In genomic region chr1:38997034-38997900, GRCh38 we compare ENCODE assay signal across 10 cellular contexts. TPM values are rescaled to one million over a fixed set of nuclear protein-coding genes. Genes with fewer than 3 reads are reported as not detected.
DNase-seq lines count a peak whose midpoint lies in the region; ATAC-seq and TF ChIP-seq lines count a peak whose summit lies in the region.
"Had no signal": no experiment of that assay in that cellular context is flagged by ENCODE, and none has a peak within 500 bp of the region (broad histone marks: within the 10 kb centered on the region; RNA-seq: fewer than 3 reads in every experiment).

No MANE protein-coding gene starts in this region.

- H3K4me1 ChIP-seq in GM23248 (ENCODE audit: insufficient read depth), result peaks cover 19% of the 10 kb centered on the region
- H3K4me1 ChIP-seq in esophagus (ENCODE audit: control insufficient read depth in 2 of 2, insufficient read depth in 2 of 2, low read length in 1 of 2), result no peaks in the 10 kb centered on the region
- peaks cover 21 to 36% of the 10 kb centered on the region in 2 donors for H3K4me1 ChIP-seq in gastrocnemius medialis

- H2AFZ ChIP-seq in GM23248, result no peak overlapping the region

- H3K36me3 ChIP-seq in GM23248 (ENCODE audit: low read depth) (peaks cover 42% of the 10 kb centered on the region), esophagus (ENCODE audit: control insufficient read depth in 2 of 2, insufficient read depth in 2 of 2, low read length in 1 of 2) (peaks cover 2 to 3% of the 10 kb centered on the region in 2 donors), gastrocnemius medialis (peaks cover 3 to 43% of the 10 kb centered on the region in 2 donors)

- DNase-seq in GM23248 (peak; percentile 9), gastrocnemius medialis (no peak), HPDE6-E6E7 (ENCODE audit: extremely low spot score) (no peak), ecto neural progenitor cell (ENCODE audit: low spot score) (no peak)
- no peak for DNase-seq in T-helper 2 cell treated with Interferon-gamma antibody and Interleukin-4, amounts not matched to agents 5 μg/mL and 100 μg/mL, for 36 hours (ENCODE audit: low spot score)
- DNase-seq: amniotic stem cell, Karpas-422, NCI-H69 had no signal

- peak overlapping the region; percentile 75 for H3K4me3 Mint-ChIP-seq in T-helper 2 cell treated with Interferon-gamma antibody and Interleukin-4, amounts not matched to agents 5 μg/mL and 100 μg/mL, for 36 hours

- peak overlapping the region; percentile 7 for H3K4me2 ChIP-seq in GM23248 (ENCODE audit: unreplicated experiment)

- no peak for TF ChIP-seq POLR2A in gastrocnemius medialis (IDR thresholded peaks at IDR 0.05)

- H3K4me3 ChIP-seq in GM23248 (no peak overlapping the region; the same call in 1 of the 2 replicates), esophagus (ENCODE audit: low read depth in 1 of 2, low read length in 2 of 2) (peak overlapping the region in 1 of 2 donors; percentile 15), gastrocnemius medialis (no peak overlapping the region)

- TF ChIP-seq CTCF in gastrocnemius medialis (IDR thresholded peaks at IDR 0.05 in 4 of 5, conservative IDR thresholded peaks at IDR 0.05 in 1 of 5), result no peak

- ATAC-seq in gastrocnemius medialis, result peak in 1 of 2 donors; percentile 16
- ATAC-seq in GM19452 (IDR thresholded peaks at IDR 0.05; ENCODE audit: unreplicated experiment), result no peak

- H3K9ac ChIP-seq in GM23248, result peak overlapping the region; percentile 23

- H3K36me3 Mint-ChIP-seq in T-helper 2 cell treated with Interferon-gamma antibody and Interleukin-4, amounts not matched to agents 5 μg/mL and 100 μg/mL, for 36 hours (ENCODE audit: low read depth), result peaks cover 66% of the 10 kb centered on the region

- peaks cover 5% of the 10 kb centered on the region; the same call in 1 of the 2 replicates for H3F3A ChIP-seq in GM23248 (ENCODE audit: insufficient read depth)

- WGBS in GM23248 (ENCODE audit: low coverage in 1 of 2, low lambda C conversion rate in 2 of 2, missing lambda C conversion rate in 2 of 2), 2 experiments, result 59 to 64% methylated on average over 4 of the region's 4 CpGs
- whole genome bisulfite sequencing in esophagus, 2 donors, result 37 to 54% methylated on average over 4 of the region's 4 CpGs

- peaks cover 56% of the 10 kb centered on the region for H3K4me1 Mint-ChIP-seq in T-helper 2 cell treated with Interferon-gamma antibody and Interleukin-4, amounts not matched to agents 5 μg/mL and 100 μg/mL, for 36 hours (ENCODE audit: low read depth)

- H3K27ac Mint-ChIP-seq in T-helper 2 cell treated with Interferon-gamma antibody and Interleukin-4, amounts not matched to agents 5 μg/mL and 100 μg/mL, for 36 hours, result peak overlapping the region; percentile 78

- in situ Hi-C loops in GM23248 (cut with MboI), result no loop called here
- in situ Hi-C loops in gastrocnemius medialis (cut with MboI; ENCODE audit: low sequenced_read_pairs in 4 of 4), result loop anchor here in 1 of 4 donors (10.0 kb wide), 2 partner anchors 88 to 132 kb away; no protein-coding TSS in a partner anchor

- peaks cover 11% of the 10 kb centered on the region; the same call in 1 of the 2 replicates for H4K20me1 ChIP-seq in GM23248 (ENCODE audit: insufficient read depth)

- H3K27ac ChIP-seq in GM23248 (no peak overlapping the region), esophagus (ENCODE audit: low read depth in 2 of 2, low read length in 1 of 2) (peak overlapping the region; percentile 55 to 56), gastrocnemius medialis (peak overlapping the region; percentile 4 to 65 (median 14))

- H3K27me3 Mint-ChIP-seq in T-helper 2 cell treated with Interferon-gamma antibody and Interleukin-4, amounts not matched to agents 5 μg/mL and 100 μg/mL, for 36 hours (ENCODE audit: low read depth), result no peaks in the 10 kb centered on the region

- peaks cover 100% of the 10 kb centered on the region for H3K79me2 ChIP-seq in GM23248 (ENCODE audit: insufficient read depth)

- H3K9me3 ChIP-seq in GM23248 (ENCODE audit: low read depth) (no peaks in the 10 kb centered on the region), esophagus (ENCODE audit: control insufficient read depth in 2 of 2, insufficient read depth in 1 of 2, low read depth in 1 of 2, low read length in 1 of 2) (no peaks in the 10 kb centered on the region), gastrocnemius medialis (no peaks in the 10 kb centered on the region)

- H3K27me3 ChIP-seq in GM23248 (replicated peaks; ENCODE audit: insufficient read depth), result no peaks in the 10 kb centered on the region
- H3K27me3 ChIP-seq in esophagus (ENCODE audit: control insufficient read depth in 1 of 2, insufficient read depth in 2 of 2, low read length in 2 of 2), result no peaks in the 10 kb centered on the region
- no peaks in the 10 kb centered on the region for H3K27me3 ChIP-seq in gastrocnemius medialis

- no peaks in the 10 kb centered on the region for H3K9me3 Mint-ChIP-seq in T-helper 2 cell treated with Interferon-gamma antibody and Interleukin-4, amounts not matched to agents 5 μg/mL and 100 μg/mL, for 36 hours

- H3K9me2 ChIP-seq in GM23248 (ENCODE audit: insufficient read depth), result no peaks in the 10 kb centered on the region

- intact Hi-C loops in gastrocnemius medialis (cut with DNase I; ENCODE audit: low total_unique reads), result no loop called here

RNA-seq across cellular contexts. Expression of gene AKIRIN1, which starts 6.2 kb away (rescaled TPM):
- total RNA-seq in GM23248 (2014; rRNA removed; shearing (Covaris generic)), result 56.1 and 69.7 TPM in 2 replicates
- polyA plus RNA-seq in GM23248 (2016; fragmentation: Nextera tagmentation; extraction: Ambion mirVana) (65.5 and 68.5 TPM in 2 replicates), esophagus (10 to 100 TPM; 11.7 to 18.2 TPM)
- total RNA-seq in gastrocnemius medialis, result 10 to 100 TPM; 28.2 to 46.0 (median 34.2) TPM

RNA-seq across cellular contexts. Expression of gene NDUFS5, which starts 28.9 kb away (rescaled TPM):
- 257 and 319 TPM in 2 replicates for total RNA-seq in GM23248 (2014; rRNA removed; shearing (Covaris generic))
- polyA plus RNA-seq in GM23248 (2016; fragmentation: Nextera tagmentation; extraction: Ambion mirVana) (602 and 606 TPM in 2 replicates), esophagus (100 to 1,000 TPM; 545 to 814 TPM)
- total RNA-seq in gastrocnemius medialis, result 100 to 1,000 TPM; 603 to 976 (median 911) TPM

RNA-seq across cellular contexts. Expression of gene RHBDL2, which starts 55.6 kb away (rescaled TPM):
- total RNA-seq in GM23248 (2014; rRNA removed; shearing (Covaris generic)), result 0.22 TPM in 1 of 2 replicates, not detected in the other
- polyA plus RNA-seq in GM23248 (2016; fragmentation: Nextera tagmentation; extraction: Ambion mirVana), result 1.4 and 1.5 TPM in 2 replicates
- 10 to 100 TPM; 24.3 to 25.1 TPM for polyA plus RNA-seq in esophagus
- total RNA-seq in gastrocnemius medialis, result not detected
